In the genomic region with DNA sequence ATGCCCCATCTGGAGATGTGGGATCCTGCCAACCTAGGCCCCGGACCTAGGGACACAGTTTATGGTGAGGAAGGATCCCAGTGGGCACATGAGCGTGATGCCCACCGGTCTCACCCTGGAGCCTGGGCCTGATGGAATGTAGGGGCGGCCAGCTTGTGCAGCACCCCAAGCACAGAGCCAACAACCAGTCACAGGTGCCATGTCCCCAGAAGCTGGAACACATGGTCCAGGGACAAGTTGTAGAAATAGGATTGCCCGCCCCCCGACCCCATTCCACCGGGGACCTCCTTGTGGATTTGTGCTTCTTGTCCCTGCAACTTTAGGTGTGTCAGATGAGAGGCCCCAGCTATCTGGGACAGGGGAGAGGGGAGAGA, we compare ENCODE assay signal across 17 cellular contexts. TPM values are rescaled to one million over a fixed set of nuclear protein-coding genes. Genes with fewer than 3 reads are reported as not detected.
"Had no signal": no experiment of that assay in that cellular context is flagged by ENCODE, and none has a peak within 500 bp of the region (broad histone marks: within the 10 kb centered on the region; RNA-seq: fewer than 3 reads in every experiment).

No MANE protein-coding gene starts in this region.

- H3K36me3 ChIP-seq: neutrophil, spleen, thyroid gland had no signal

- ATAC-seq: body of pancreas; foreskin keratinocyte; left lobe of liver; stimulated activated naive B cell treated with anti-CD40 and anti-IgM and Interleukin-4, amounts not matched to agents 10 μg/mL and 1 μg/mL and 100 μg/mL, for 72 hours had no signal

- H3K27me3 ChIP-seq: body of pancreas, dorsolateral prefrontal cortex, foreskin keratinocyte, thyroid gland had no signal

- H3K9me3 ChIP-seq: body of pancreas, neutrophil, thyroid gland had no signal

- H3K27ac ChIP-seq: foreskin keratinocyte, neutrophil had no signal

- DNase-seq: activated CD4-positive, alpha-beta T cell treated with anti-CD3 and anti-CD28 coated beads, Interleukin-2, amount 50 U/mL, for 4 hours; caudate nucleus; dorsolateral prefrontal cortex; foreskin keratinocyte; kidney; naive B cell; spleen; stimulated activated CD4-positive, alpha-beta T cell treated with anti-CD3 and anti-CD28 coated beads, Interleukin-4, amount 100 ng/mL, for 4 hours; stimulated activated naive B cell treated with anti-CD40 and anti-IgM and Interleukin-4, amounts not matched to agents 10 μg/mL and 1 μg/mL and 100 μg/mL, for 72 hours had no signal

- H3K36me3 Mint-ChIP-seq: activated naive CD8-positive, alpha-beta T cell had no signal

- H3K27ac Mint-ChIP-seq: activated naive CD8-positive, alpha-beta T cell; stimulated activated naive B cell treated with anti-CD40 and anti-IgM and Interleukin-4, amounts not matched to agents 10 μg/mL and 1 μg/mL and 100 μg/mL, for 72 hours had no signal

- H3K4me3 Mint-ChIP-seq: activated naive CD8-positive, alpha-beta T cell; stimulated activated naive B cell treated with anti-CD40 and anti-IgM and Interleukin-4, amounts not matched to agents 10 μg/mL and 1 μg/mL and 100 μg/mL, for 72 hours had no signal

- H3K4me3 ChIP-seq: body of pancreas, dorsolateral prefrontal cortex, lung, spleen, thyroid gland had no signal

RNA-seq across cellular contexts. Expression of gene C9orf50, which starts 48.9 kb away (rescaled TPM):
- total RNA-seq: body of pancreas; foreskin keratinocyte; left lobe of liver; mononuclear cell; T-helper 2 cell treated with Interferon-gamma antibody and Interleukin-4, amounts not matched to agents 100 ng/mL and 5 ng/mL, for 36 hours; thyroid gland had no signal
- polyA plus RNA-seq: foreskin keratinocyte, lung had no signal
